In genomic region chr4:165343353-165344191, GRCh38 we compare ENCODE assay signal across 10 cellular contexts. TPM values are rescaled to one million over a fixed set of nuclear protein-coding genes. Genes with fewer than 3 reads are reported as not detected.
DNase-seq lines count a peak whose midpoint lies in the region; ATAC-seq and TF ChIP-seq lines count a peak whose summit lies in the region.
"Had no signal": no experiment of that assay in that cellular context is flagged by ENCODE, and none has a peak within 500 bp of the region (broad histone marks: within the 10 kb centered on the region; RNA-seq: fewer than 3 reads in every experiment).

No MANE protein-coding gene starts in this region.

- no peaks in the 10 kb centered on the region for H3K4me1 ChIP-seq in PC-9 (replicated peaks; ENCODE audit: insufficient read depth)
- H3K4me1 ChIP-seq in hepatocyte (ENCODE audit: insufficient read depth): no peaks in the 10 kb centered on the region
- H3K4me1 ChIP-seq: ascending aorta had no signal

- H3K4me2 ChIP-seq in PC-9: no peak overlapping the region
- H3K4me2 ChIP-seq in hepatocyte: no peak overlapping the region

- TF ChIP-seq CTCF in GM10266 (IDR thresholded peaks at IDR 0.05; ENCODE audit: control insufficient read depth, insufficient read depth, low read depth, missing control alignments) (peak; percentile 18), PC-9 (conservative IDR thresholded peaks at IDR 0.05) (peak; percentile 49; the same call in 1 of the 2 replicates), hepatocyte (IDR thresholded peaks at IDR 0.05; ENCODE audit: poor library complexity) (peak; percentile 39)

- intact Hi-C loops in PC-9 (cut with micrococcal nuclease; ENCODE audit: unreplicated experiment): loop anchor here (1.0 to 5.0 kb wide), 2 partner anchors 212 to 231 kb away; partner anchors contain the start of gene TMEM192

- CTCF ChIA-PET in PC-9 (lab: Charles Lee): interaction anchor here (0.7 to 1.4 kb wide), 3 partner anchors 121 to 212 kb away, joined by 3 to 4 read pairs (median 3); no protein-coding TSS in a partner anchor

- POLR2A ChIA-PET in PC-9 (lab: Charles Lee; ENCODE audit: unreplicated experiment): interaction anchor here (0.6 kb wide), 1 partner anchor 16 kb away, joined by 3 read pairs; the partner anchor contains the start of gene MSMO1

- H4K20me1 ChIP-seq in PC-9 (ENCODE audit: insufficient read depth) (no peaks in the 10 kb centered on the region), hepatocyte (ENCODE audit: insufficient read depth, poor library complexity, severe bottlenecking) (peaks cover 13% of the 10 kb centered on the region)

- in situ Hi-C loops in ACHN (cut with HindIII; ENCODE audit: low pct_ligation_motif_present, low pct_unique_long_range_greater_than_20kb, low sequenced_read_pairs): no loop called here

- H3K4me3 ChIP-seq in PC-9 (no peak overlapping the region), hepatocyte (no peak overlapping the region)
- H3K4me3 ChIP-seq: ascending aorta had no signal

- no peaks in the 10 kb centered on the region for H3K9me3 ChIP-seq in PC-9 (ENCODE audit: insufficient read depth, low read depth)
- no peaks in the 10 kb centered on the region for H3K9me3 ChIP-seq in hepatocyte (ENCODE audit: low read depth)
- H3K9me3 ChIP-seq: ascending aorta had no signal

- no peak for ATAC-seq in HG03469 (IDR thresholded peaks at IDR 0.05; ENCODE audit: unreplicated experiment)
- no peak for ATAC-seq in HG02610 (IDR thresholded peaks at IDR 0.05; ENCODE audit: unreplicated experiment)
- ATAC-seq: T-cell had no signal

- no peaks in the 10 kb centered on the region for H3K79me2 ChIP-seq in PC-9 (ENCODE audit: low read depth)
- H3K79me2 ChIP-seq in hepatocyte: peaks cover 3% of the 10 kb centered on the region

- whole genome bisulfite sequencing in hepatocyte (ENCODE audit: low lambda C conversion rate, missing lambda C conversion rate): 87% methylated on average over 13 of the region's 13 CpGs

- no TSS peak for BruUV-seq in PC-9 (replicated peaks; lab: Mats Ljungman, UMichigan)

- no peaks in the 10 kb centered on the region for H3K9me2 ChIP-seq in PC-9 (ENCODE audit: insufficient read depth)
- no peaks in the 10 kb centered on the region for H3K9me2 ChIP-seq in hepatocyte (replicated peaks; ENCODE audit: insufficient read depth)

- H3K27ac ChIP-seq in PC-9 (no peak overlapping the region), hepatocyte (no peak overlapping the region)
- H3K27ac ChIP-seq: ascending aorta had no signal

- H3K27me3 ChIP-seq in PC-9 (ENCODE audit: insufficient read depth, low read depth) (no peaks in the 10 kb centered on the region), hepatocyte (no peaks in the 10 kb centered on the region)
- H3K27me3 ChIP-seq: ascending aorta had no signal

- peaks cover 21% of the 10 kb centered on the region for H3F3A ChIP-seq in PC-9 (ENCODE audit: insufficient read depth, low read depth)

- H3K36me3 ChIP-seq in PC-9 (ENCODE audit: low read depth) (peaks cover 11% of the 10 kb centered on the region; the same call in 1 of the 2 replicates), hepatocyte (replicated peaks; ENCODE audit: insufficient read depth, low read depth) (no peaks in the 10 kb centered on the region)

- DNase-seq in ACHN: peak; percentile 32
- DNase-seq in GM10266 (ENCODE audit: extremely low spot score): no peak
- DNase-seq in PC-9: no peak
- DNase-seq in hepatocyte (ENCODE audit: low spot score): peak; percentile 37
- no peak for DNase-seq in GM19238 (ENCODE audit: insufficient read length, low spot score)
- DNase-seq in NCI-H2029 (lab: John Stamatoyannopoulos, UW): no peak

- H2AFZ ChIP-seq in PC-9: no peak overlapping the region
- H2AFZ ChIP-seq in hepatocyte: no peak overlapping the region

RNA-seq across cellular contexts. Expression of gene MSMO1, which starts 16.1 kb away (rescaled TPM):
- total RNA-seq in PC-9 (2021) (111 and 117 TPM in 2 replicates), hepatocyte (747 and 796 TPM in 2 replicates)
- polyA plus RNA-seq in hepatocyte: 249 and 391 TPM in 2 replicates

RNA-seq across cellular contexts. Expression of gene CPE, which starts 35.2 kb away (rescaled TPM):
- total RNA-seq in PC-9 (2021) (1.3 and 1.4 TPM in 2 replicates), hepatocyte (85.2 and 106 TPM in 2 replicates)
- polyA plus RNA-seq in hepatocyte: 60.9 and 66.4 TPM in 2 replicates

Comparison
In these comparisons a context has a peak if more than half of its experiments do, and no peak if none do; other contexts are left out.
1. DNase-seq: peak in ACHN (single experiment) and hepatocyte (single experiment); none in GM10266 (single experiment), PC-9 (0 of 2), GM19238 (single experiment) and NCI-H2029 (single experiment).
2. RNA of gene CPE, which starts 35.2 kb away (total RNA-seq): 85.2 to 106 TPM in hepatocyte; 1.3 to 1.4 TPM in PC-9; every median in the first group is over 10 times any median in the second.
3. Peak in every context shown above with its lines, with median percentiles within 50 percentile points of each other: CTCF ChIP-seq.